Comparison of ENCODE assay signal across 7 cellular contexts in genomic region chr7:131424219-131424822, GRCh38.
DNase-seq lines count a peak whose midpoint lies in the region; ATAC-seq and TF ChIP-seq lines count a peak whose summit lies in the region.

No MANE protein-coding gene starts in this region.

- POLR2A ChIA-PET in RWPE1 (lab: Yijun Ruan, JAX; ENCODE audit: low non-redundant PET) = no interaction called here
- POLR2A ChIA-PET in naive thymus-derived CD4-positive, alpha-beta T cell (lab: Charles Lee) = interaction anchor here (0.7 kb wide), 1 partner anchor 61 kb away, joined by 6 read pairs; no protein-coding TSS in a partner anchor

- intact Hi-C loops in naive thymus-derived CD4-positive, alpha-beta T cell (cut with micrococcal nuclease) = loop anchor here (1.0 to 10.0 kb wide), 8 partner anchors 97 to 547 kb away; partner anchors contain the start of gene MKLN1 (in 2 of the 2)

- peaks cover 0 to 20% (median 13%) of the 10 kb centered on the region in 7 donors for H3K4me1 Mint-ChIP-seq in naive thymus-derived CD4-positive, alpha-beta T cell

- H3K4me2 ChIP-seq in KMS-11 = no peak overlapping the region

- peak; percentile 6 for DNase-seq in GF-D8 (lab: John Stamatoyannopoulos, UW)
- DNase-seq in RWPE1 (ENCODE audit: low spot score) = peak; percentile 15
- no peak for DNase-seq in epithelial cell of proximal tubule (ENCODE audit: low read depth)
- DNase-seq in naive thymus-derived CD4-positive, alpha-beta T cell = peak in 7 of 9 donors; percentile 18 to 50 (median 44)
- DNase-seq in stimulated activated CD4-positive, alpha-beta T cell treated with anti-CD3 and anti-CD28 coated beads, Interleukin-2, amount 100 ng/mL, for 48 hours = no peak

- H3K9me3 ChIP-seq in naive thymus-derived CD4-positive, alpha-beta T cell (ENCODE audit: control insufficient read depth in 2 of 3, low read length in 3 of 3) = no peaks in the 10 kb centered on the region

- no peak overlapping the region for H3K9ac ChIP-seq in KMS-11

- H3K36me3 Mint-ChIP-seq in naive thymus-derived CD4-positive, alpha-beta T cell = peaks cover 0 to 12% (median 7%) of the 10 kb centered on the region in 5 donors

- H3K27ac ChIP-seq in KMS-11 = no peak overlapping the region
- H3K27ac ChIP-seq in RWPE1 = no peak overlapping the region
- no peak overlapping the region for H3K27ac ChIP-seq in naive thymus-derived CD4-positive, alpha-beta T cell (ENCODE audit: low read depth, low read length)

- TF ChIP-seq CTCF in KMS-11 (conservative IDR thresholded peaks at IDR 0.05; ENCODE audit: low read depth, low read length) (peak; percentile 69), RWPE1 (conservative IDR thresholded peaks at IDR 0.05; ENCODE audit: low read depth) (peak; percentile 80), epithelial cell of proximal tubule (conservative IDR thresholded peaks at IDR 0.05; ENCODE audit: low read depth, low read length) (peak; percentile 56)

- 0 out of 2 replicates have a peak, but pooled peaks cover 5% of the 10 kb centered on the region for H4K20me1 ChIP-seq in KMS-11 (ENCODE audit: insufficient read depth)

- H3K27ac Mint-ChIP-seq in naive thymus-derived CD4-positive, alpha-beta T cell = peak overlapping the region in 2 of 9 donors; percentile 11

- ATAC-seq in naive thymus-derived CD4-positive, alpha-beta T cell = peak; percentile 90
- no peak for ATAC-seq in GM21360 (IDR thresholded peaks at IDR 0.05; ENCODE audit: unreplicated experiment)

- H3K36me3 ChIP-seq in KMS-11 (ENCODE audit: insufficient read depth) = no peaks in the 10 kb centered on the region
- H3K36me3 ChIP-seq in naive thymus-derived CD4-positive, alpha-beta T cell (ENCODE audit: control insufficient read depth in 2 of 3, insufficient read depth in 3 of 3, low read length in 3 of 3) = peaks cover 0 to 13% (median 0%) of the 10 kb centered on the region in 3 experiments

- H3K27me3 ChIP-seq in KMS-11 (ENCODE audit: insufficient read depth, low read depth) = no peaks in the 10 kb centered on the region
- H3K27me3 ChIP-seq in naive thymus-derived CD4-positive, alpha-beta T cell (ENCODE audit: control insufficient read depth in 2 of 2, insufficient read depth in 2 of 2, low read length in 2 of 2) = no peaks in the 10 kb centered on the region

- peaks cover 3% of the 10 kb centered on the region for H3K4me1 ChIP-seq in KMS-11 (ENCODE audit: low read depth, poor library complexity, severe bottlenecking)
- no peaks in the 10 kb centered on the region for H3K4me1 ChIP-seq in naive thymus-derived CD4-positive, alpha-beta T cell (ENCODE audit: control insufficient read depth in 2 of 2, insufficient read depth in 2 of 2, low read length in 2 of 2)

- H3K79me2 ChIP-seq in KMS-11 (ENCODE audit: insufficient read depth, low read depth) = no peaks in the 10 kb centered on the region

- CTCF ChIA-PET in RWPE1 (lab: Yijun Ruan, JAX) = interaction anchor here (0.6 kb wide), 1 partner anchor 25 kb away, joined by 3 read pairs; no protein-coding TSS in a partner anchor
- CTCF ChIA-PET in naive thymus-derived CD4-positive, alpha-beta T cell (lab: Charles Lee) = interaction anchor here (0.9 to 1.2 kb wide), 3 partner anchors 12 to 528 kb away, joined by 3 read pairs; no protein-coding TSS in a partner anchor

- H3K27me3 Mint-ChIP-seq in naive thymus-derived CD4-positive, alpha-beta T cell = no peaks in the 10 kb centered on the region

- no peak overlapping the region for H3K4me3 Mint-ChIP-seq in naive thymus-derived CD4-positive, alpha-beta T cell

- no peaks in the 10 kb centered on the region for H3K9me3 Mint-ChIP-seq in naive thymus-derived CD4-positive, alpha-beta T cell

- no peak overlapping the region for H2AFZ ChIP-seq in KMS-11 (ENCODE audit: low read depth)

- no peak overlapping the region for H3K4me3 ChIP-seq in KMS-11 (IDR thresholded peaks at IDR 0.05; ENCODE audit: insufficient read depth, low read depth, low read length)
- no peak overlapping the region for H3K4me3 ChIP-seq in epithelial cell of proximal tubule (ENCODE audit: low read depth, low read length)
- H3K4me3 ChIP-seq in naive thymus-derived CD4-positive, alpha-beta T cell (ENCODE audit: low read length) = no peak overlapping the region

Comparison
In these comparisons a context has a peak if more than half of its experiments do, and no peak if none do; other contexts are left out.
1. DNase-seq: peak in GF-D8 (single experiment), RWPE1 (single experiment) and naive thymus-derived CD4-positive, alpha-beta T cell (7 of 9); none in epithelial cell of proximal tubule (single experiment) and stimulated activated CD4-positive, alpha-beta T cell treated with anti-CD3 and anti-CD28 coated beads, Interleukin-2, amount 100 ng/mL, for 48 hours (0 of 2).
2. Peak in every context shown above with its lines, with median percentiles within 50 percentile points of each other: CTCF ChIP-seq.